Comparison of ENCODE assay signal across 18 cellular contexts in the genomic region with DNA sequence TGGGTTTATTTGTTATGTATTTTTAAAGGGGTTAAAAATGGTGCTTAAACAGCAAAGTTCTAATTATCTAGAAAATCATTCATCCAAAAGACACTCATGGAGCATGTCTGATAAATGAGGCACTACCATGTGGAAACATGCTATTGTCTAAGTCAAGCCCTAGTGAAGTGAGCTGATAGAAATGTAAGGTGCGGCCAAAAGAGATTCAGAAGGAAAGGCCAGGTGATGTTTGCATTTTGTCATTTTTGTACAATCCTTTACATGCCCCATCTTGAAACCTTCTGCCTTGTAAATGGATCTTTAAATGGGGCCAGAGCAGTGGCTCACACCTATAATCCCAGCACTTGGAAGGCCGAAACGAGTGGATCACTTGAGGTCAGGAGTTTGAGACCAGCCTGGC.
DNase-seq lines count a peak whose midpoint lies in the region; ATAC-seq, FAIRE-seq and TF ChIP-seq lines count a peak whose summit lies in the region.
"Had no signal": no experiment of that assay in that cellular context is flagged by ENCODE, and none has a peak within 500 bp of the region (broad histone marks: within the 10 kb centered on the region; RNA-seq: fewer than 3 reads in every experiment).

No MANE protein-coding gene starts in this region.

- H3K4ac ChIP-seq in neuronal stem cell (ENCODE audit: low read length), result no peak overlapping the region

- no peak overlapping the region for H2BK5ac ChIP-seq in neuronal stem cell (ENCODE audit: low read length)

- H2BK15ac ChIP-seq in neuronal stem cell (ENCODE audit: low read length), result no peak overlapping the region

- no peak overlapping the region for H2BK12ac ChIP-seq in neuronal stem cell (ENCODE audit: low read length)

- no peak overlapping the region for H3K23ac ChIP-seq in neuronal stem cell (ENCODE audit: low read depth, low read length, poor library complexity)

- no peak overlapping the region for H2AK5ac ChIP-seq in neuronal stem cell (ENCODE audit: low read depth, low read length)

- H3K9me3 ChIP-seq in neuronal stem cell (replicated peaks in 1 of 2; ENCODE audit: control insufficient read depth in 2 of 2, insufficient read depth in 1 of 2, low read depth in 1 of 2, low read length in 2 of 2), result no peaks in the 10 kb centered on the region
- H3K9me3 ChIP-seq: BLaER1 had no signal

- H2BK120ac ChIP-seq in neuronal stem cell (ENCODE audit: low read depth, low read length), result no peak overlapping the region

- no peaks in the 10 kb centered on the region for H3K4me1 ChIP-seq in neuronal stem cell (ENCODE audit: control insufficient read depth in 2 of 2, insufficient read depth in 1 of 2, low read depth in 1 of 2, low read length in 2 of 2)
- H3K4me1 ChIP-seq: BLaER1 had no signal

- no peak overlapping the region for H3K18ac ChIP-seq in neuronal stem cell (ENCODE audit: low read length)

- WGBS in neuronal stem cell (ENCODE audit: extremely low coverage in 2 of 2, insufficient read length in 2 of 2, insufficient replicate concordance in 1 of 2), 2 donors, result no CpG with 5 or more reads among the region's 3 CpGs

- H3K36me3 ChIP-seq in bronchial epithelial cell (ENCODE audit: control insufficient read depth, insufficient read depth, low read length) (no peaks in the 10 kb centered on the region), neuronal stem cell (replicated peaks in 1 of 2; ENCODE audit: control insufficient read depth in 2 of 2, insufficient read depth in 2 of 2, low read length in 2 of 2) (no peaks in the 10 kb centered on the region)
- H3K36me3 ChIP-seq: BLaER1 had no signal

- H3K27ac ChIP-seq in epithelial cell of prostate (peak overlapping the region; percentile 57), neuronal stem cell (replicated peaks; ENCODE audit: low read length) (no peak overlapping the region)
- H3K27ac ChIP-seq: BLaER1, HL-60 had no signal

- no peak for TF ChIP-seq CTCF in bronchial epithelial cell (IDR thresholded peaks at IDR 0.05; ENCODE audit: insufficient read depth, low read length, severe bottlenecking)

- no peaks in the 10 kb centered on the region for H3K27me3 ChIP-seq in bronchial epithelial cell (ENCODE audit: control insufficient read depth, insufficient read depth, low read length)
- no peaks in the 10 kb centered on the region for H3K27me3 ChIP-seq in neuronal stem cell (ENCODE audit: control insufficient read depth in 3 of 3, insufficient read depth in 3 of 3, low read depth in 1 of 3, low read length in 3 of 3)
- H3K27me3 ChIP-seq: BLaER1 had no signal

- no peak for DNase-seq in HTR-8/SVneo (ENCODE audit: insufficient read length, low spot score)
- DNase-seq in bronchial epithelial cell (ENCODE audit: low read depth), result peak; percentile 77
- no peak for DNase-seq in epithelial cell of prostate (ENCODE audit: low read depth, low spot score)
- no peak for DNase-seq in KG1 (lab: John Stamatoyannopoulos, UW)
- no peak for DNase-seq in dermis blood vessel endothelial cell
- no peak for DNase-seq in neuronal stem cell (ENCODE audit: low spot score)
- DNase-seq: 8988T; Calu3; CD4-positive, alpha-beta memory T cell; DMS79 treated with DMSO at 0.1 percent for 48 hours; H9; IMR-90 had no signal

- ATAC-seq in HG03139 (IDR thresholded peaks at IDR 0.05; ENCODE audit: unreplicated experiment), result no peak
- ATAC-seq: GM12878 had no signal

- H2AFZ ChIP-seq in neuronal stem cell (ENCODE audit: low read length), result no peak overlapping the region

- H3K4me3 ChIP-seq in bronchial epithelial cell (ENCODE audit: low read depth, low read length), result no peak overlapping the region
- H3K4me3 ChIP-seq in neuronal stem cell (ENCODE audit: low read length in 2 of 2), result no peak overlapping the region
- H3K4me3 ChIP-seq: BLaER1, GM12878 had no signal

- H4K91ac ChIP-seq in neuronal stem cell (ENCODE audit: low read depth, low read length, poor library complexity), result no peak overlapping the region

- no peak overlapping the region for H3K4me2 ChIP-seq in neuronal stem cell (ENCODE audit: insufficient read depth, low read length, poor library complexity, severe bottlenecking)
- H3K4me2 ChIP-seq: BLaER1 had no signal

- no peak overlapping the region for H4K8ac ChIP-seq in neuronal stem cell (ENCODE audit: low read depth, low read length)

- peak; percentile 38 for FAIRE-seq in HTR-8/SVneo (lab: Jason Lieb, UNC)
- FAIRE-seq in bronchial epithelial cell (lab: Jason Lieb, UNC), result no peak
- FAIRE-seq: GM12878, GM19239, H1 had no signal

- H3K9ac ChIP-seq in neuronal stem cell (ENCODE audit: low read depth, low read length, poor library complexity), result no peak overlapping the region
- H3K9ac ChIP-seq: BLaER1 had no signal

- no peaks in the 10 kb centered on the region for H3K79me1 ChIP-seq in neuronal stem cell (ENCODE audit: low read depth, low read length)

- H3K14ac ChIP-seq in neuronal stem cell (ENCODE audit: low read length), result no peak overlapping the region
